ENCODE assay signal across 9 cellular contexts in the genomic region with DNA sequence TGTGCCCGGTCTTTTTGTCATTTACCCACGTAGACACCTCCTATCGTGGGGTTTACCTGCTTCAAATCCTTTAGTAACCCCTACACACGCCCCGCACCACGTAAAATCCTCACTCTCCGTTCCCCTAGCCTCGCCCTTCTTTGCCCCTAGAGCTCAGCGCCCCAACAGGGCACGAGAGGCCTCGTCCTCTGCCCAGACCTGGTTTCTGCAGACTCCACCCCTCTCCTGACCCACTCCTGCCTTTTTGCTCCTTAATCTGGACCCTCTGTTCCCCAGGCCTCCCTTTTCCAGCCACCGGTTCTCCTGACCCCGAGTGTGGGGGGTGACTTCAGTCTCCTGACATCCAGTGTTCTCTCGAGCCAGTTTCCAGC. TPM values are rescaled to one million over a fixed set of nuclear protein-coding genes. Genes with fewer than 3 reads are reported as not detected.
DNase-seq lines count a peak whose midpoint lies in the region; ATAC-seq and TF ChIP-seq lines count a peak whose summit lies in the region.
"Had no signal": no experiment of that assay in that cellular context is flagged by ENCODE, and none has a peak within 500 bp of the region (broad histone marks: within the 10 kb centered on the region; RNA-seq: fewer than 3 reads in every experiment).

No MANE protein-coding gene starts in this region.

- no peaks in the 10 kb centered on the region for H3F3A ChIP-seq in GM23338 (replicated peaks; ENCODE audit: low read depth)

- peak overlapping the region; percentile 95 for H3K27ac ChIP-seq in GM23338 (ENCODE audit: low read depth)

- H3K9me2 ChIP-seq in GM23338 (ENCODE audit: insufficient read depth), result no peaks in the 10 kb centered on the region

- peaks cover 26% of the 10 kb centered on the region; the same call in 1 of the 2 replicates for H3K36me3 ChIP-seq in GM23338 (ENCODE audit: insufficient read depth)

- peaks cover 5% of the 10 kb centered on the region for H3K27me3 Mint-ChIP-seq in GM23338 (ENCODE audit: insufficient read depth, low read depth, poor library complexity)
- H3K27me3 Mint-ChIP-seq in activated CD8-positive, alpha-beta T cell treated with anti-CD3 and anti-CD28 coated beads for 36 hours, result no peaks in the 10 kb centered on the region

- H3K27ac Mint-ChIP-seq in GM23338, result peak overlapping the region; percentile 68
- peak overlapping the region; percentile 93 for H3K27ac Mint-ChIP-seq in activated CD8-positive, alpha-beta T cell treated with anti-CD3 and anti-CD28 coated beads for 36 hours

- no peaks in the 10 kb centered on the region for H3K27me3 ChIP-seq in GM23338 (ENCODE audit: insufficient read depth)

- TF ChIP-seq CTCF in GM23338 (conservative IDR thresholded peaks at IDR 0.05; ENCODE audit: low read depth in 2 of 2) (peak; percentile 13 to 25; a peak in 2 of 4 replicates), retinal pigment epithelial cell (conservative IDR thresholded peaks at IDR 0.05; ENCODE audit: low read depth, low read length) (peak; percentile 9)
- TF ChIP-seq CTCF in activated CD8-positive, alpha-beta T cell treated with anti-CD3 and anti-CD28 coated beads for 36 hours (IDR thresholded peaks at IDR 0.05), result no peak

- peaks cover 2% of the 10 kb centered on the region; the same call in 1 of the 3 replicates for H3K4me1 Mint-ChIP-seq in GM23338
- H3K4me1 Mint-ChIP-seq in activated CD8-positive, alpha-beta T cell treated with anti-CD3 and anti-CD28 coated beads for 36 hours (ENCODE audit: low read depth), result peaks cover 13% of the 10 kb centered on the region

- H2AFZ ChIP-seq in GM23338, result peak overlapping the region; percentile 82

- intact Hi-C loops in activated CD8-positive, alpha-beta T cell treated with anti-CD3 and anti-CD28 coated beads for 36 hours (cut with micrococcal nuclease), result no loop called here

- peaks cover 16% of the 10 kb centered on the region for H3K79me2 ChIP-seq in GM23338 (replicated peaks; ENCODE audit: insufficient read depth)

- peak overlapping the region; percentile 74 for H3K4me2 ChIP-seq in GM23338

- POLR2A ChIA-PET in activated CD8-positive, alpha-beta T cell treated with anti-CD3 and anti-CD28 coated beads for 36 hours (lab: Charles Lee), result interaction anchor here (1.9 kb wide), 1 partner anchor 29 kb away, joined by 7 read pairs; the partner anchor contains the start of gene ZNF880

- no peaks in the 10 kb centered on the region for H4K20me1 ChIP-seq in GM23338 (replicated peaks; ENCODE audit: insufficient read depth)

- CTCF ChIA-PET in activated CD8-positive, alpha-beta T cell treated with anti-CD3 and anti-CD28 coated beads for 36 hours (lab: Charles Lee), result interaction anchor here (1.2 kb wide), 1 partner anchor 34 kb away, joined by 3 read pairs; no protein-coding TSS in a partner anchor

- H3K4me3 ChIP-seq in GM23338 (peak overlapping the region; percentile 57), retinal pigment epithelial cell (ENCODE audit: low read length) (peak overlapping the region; percentile 73)

- H3K9me3 Mint-ChIP-seq in GM23338, result peaks cover 77% of the 10 kb centered on the region
- peaks cover 48% of the 10 kb centered on the region for H3K9me3 Mint-ChIP-seq in activated CD8-positive, alpha-beta T cell treated with anti-CD3 and anti-CD28 coated beads for 36 hours

- H3K36me3 Mint-ChIP-seq in GM23338 (ENCODE audit: low read depth), result peaks cover 78% of the 10 kb centered on the region
- H3K36me3 Mint-ChIP-seq in activated CD8-positive, alpha-beta T cell treated with anti-CD3 and anti-CD28 coated beads for 36 hours (ENCODE audit: low read depth), result peaks cover 79% of the 10 kb centered on the region

- peak; percentile 86 for ATAC-seq in GM23338
- ATAC-seq in activated CD8-positive, alpha-beta T cell treated with anti-CD3 and anti-CD28 coated beads for 36 hours, result peak; percentile 55

- peaks cover 12% of the 10 kb centered on the region; the same call in 1 of the 2 replicates for H3K4me1 ChIP-seq in GM23338 (ENCODE audit: insufficient read depth)

- H3K4me3 Mint-ChIP-seq in GM23338, result peak overlapping the region; percentile 86
- peak overlapping the region; percentile 86 for H3K4me3 Mint-ChIP-seq in activated CD8-positive, alpha-beta T cell treated with anti-CD3 and anti-CD28 coated beads for 36 hours

- DNase-seq in CD1c-positive myeloid dendritic cell (ENCODE audit: extremely low spot score) (peak; percentile 1), GM23338 (ENCODE audit: low spot score) (peak; percentile 44), globus pallidus (ENCODE audit: low spot score) (peak; percentile 0), retinal pigment epithelial cell (ENCODE audit: low read depth) (no peak), occipital lobe (lab: John Stamatoyannopoulos, UW) (no peak), cerebellar nuclear complex (lab: John Stamatoyannopoulos, UW) (no peak), NCI-H2029 treated with DMSO at 0.1 percent for 48 hours (lab: John Stamatoyannopoulos, UW) (no peak)
- peak; percentile 18 for DNase-seq in activated CD8-positive, alpha-beta T cell treated with anti-CD3 and anti-CD28 coated beads for 36 hours

TF ChIP-seq in GM23338, 12 proteins besides CTCF, POLR2A, EP300 and RAD21 (continues in another document):
- TF ChIP-seq EZH2phosphoT487 (IDR thresholded peaks at IDR 0.05; ENCODE audit: unreplicated experiment), result no peak
- TF ChIP-seq, protein P1, sequence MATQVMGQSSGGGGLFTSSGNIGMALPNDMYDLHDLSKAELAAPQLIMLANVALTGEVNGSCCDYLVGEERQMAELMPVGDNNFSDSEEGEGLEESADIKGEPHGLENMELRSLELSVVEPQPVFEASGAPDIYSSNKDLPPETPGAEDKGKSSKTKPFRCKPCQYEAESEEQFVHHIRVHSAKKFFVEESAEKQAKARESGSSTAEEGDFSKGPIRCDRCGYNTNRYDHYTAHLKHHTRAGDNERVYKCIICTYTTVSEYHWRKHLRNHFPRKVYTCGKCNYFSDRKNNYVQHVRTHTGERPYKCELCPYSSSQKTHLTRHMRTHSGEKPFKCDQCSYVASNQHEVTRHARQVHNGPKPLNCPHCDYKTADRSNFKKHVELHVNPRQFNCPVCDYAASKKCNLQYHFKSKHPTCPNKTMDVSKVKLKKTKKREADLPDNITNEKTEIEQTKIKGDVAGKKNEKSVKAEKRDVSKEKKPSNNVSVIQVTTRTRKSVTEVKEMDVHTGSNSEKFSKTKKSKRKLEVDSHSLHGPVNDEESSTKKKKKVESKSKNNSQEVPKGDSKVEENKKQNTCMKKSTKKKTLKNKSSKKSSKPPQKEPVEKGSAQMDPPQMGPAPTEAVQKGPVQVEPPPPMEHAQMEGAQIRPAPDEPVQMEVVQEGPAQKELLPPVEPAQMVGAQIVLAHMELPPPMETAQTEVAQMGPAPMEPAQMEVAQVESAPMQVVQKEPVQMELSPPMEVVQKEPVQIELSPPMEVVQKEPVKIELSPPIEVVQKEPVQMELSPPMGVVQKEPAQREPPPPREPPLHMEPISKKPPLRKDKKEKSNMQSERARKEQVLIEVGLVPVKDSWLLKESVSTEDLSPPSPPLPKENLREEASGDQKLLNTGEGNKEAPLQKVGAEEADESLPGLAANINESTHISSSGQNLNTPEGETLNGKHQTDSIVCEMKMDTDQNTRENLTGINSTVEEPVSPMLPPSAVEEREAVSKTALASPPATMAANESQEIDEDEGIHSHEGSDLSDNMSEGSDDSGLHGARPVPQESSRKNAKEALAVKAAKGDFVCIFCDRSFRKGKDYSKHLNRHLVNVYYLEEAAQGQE (IDR thresholded peaks at IDR 0.05; ENCODE audit: unreplicated experiment), result no peak
- no peak for TF ChIP-seq STAT1 (IDR thresholded peaks at IDR 0.05; ENCODE audit: unreplicated experiment)
- no peak for TF ChIP-seq EZH2 (IDR thresholded peaks at IDR 0.05; ENCODE audit: low read depth, unreplicated experiment)
- no peak for TF ChIP-seq NANOG (IDR thresholded peaks at IDR 0.05; ENCODE audit: borderline replicate concordance)
- TF ChIP-seq ZNF114 (CRISPR knock-in tag; IDR thresholded peaks at IDR 0.05), result no peak
- TF ChIP-seq, protein P2, sequence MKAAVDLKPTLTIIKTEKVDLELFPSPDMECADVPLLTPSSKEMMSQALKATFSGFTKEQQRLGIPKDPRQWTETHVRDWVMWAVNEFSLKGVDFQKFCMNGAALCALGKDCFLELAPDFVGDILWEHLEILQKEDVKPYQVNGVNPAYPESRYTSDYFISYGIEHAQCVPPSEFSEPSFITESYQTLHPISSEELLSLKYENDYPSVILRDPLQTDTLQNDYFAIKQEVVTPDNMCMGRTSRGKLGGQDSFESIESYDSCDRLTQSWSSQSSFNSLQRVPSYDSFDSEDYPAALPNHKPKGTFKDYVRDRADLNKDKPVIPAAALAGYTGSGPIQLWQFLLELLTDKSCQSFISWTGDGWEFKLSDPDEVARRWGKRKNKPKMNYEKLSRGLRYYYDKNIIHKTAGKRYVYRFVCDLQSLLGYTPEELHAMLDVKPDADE (IDR thresholded peaks at IDR 0.05), result no peak
- no peak for TF ChIP-seq JUNB (IDR thresholded peaks at IDR 0.05; ENCODE audit: unreplicated experiment)
- TF ChIP-seq CREB1 (CRISPR knock-in tag; IDR thresholded peaks at IDR 0.05; ENCODE audit: low read depth), result no peak
- no peak for TF ChIP-seq POLR2AphosphoS5 (IDR thresholded peaks at IDR 0.05; ENCODE audit: low read depth)

RNA-seq across cellular contexts. Expression of gene ZNF528, which starts 0.4 kb away (rescaled TPM):
- total RNA-seq in GM23338 (2014; rRNA removed; shearing (Covaris generic)), result 25.5 and 38.6 TPM in 2 replicates
- 30.0 and 32.8 TPM in 2 replicates for polyA plus RNA-seq in GM23338 (2016; fragmentation: Nextera tagmentation; extraction: Ambion mirVana)
- 1 to 10 TPM; 6.8 to 8.3 TPM for total RNA-seq in activated CD8-positive, alpha-beta T cell treated with anti-CD3 and anti-CD28 coated beads for 36 hours
- total RNA-seq in occipital lobe, result 57.9 TPM

RNA-seq across cellular contexts. Expression of gene ZNF880, which starts 28.4 kb away (rescaled TPM):
- 49.1 and 60.6 TPM in 2 replicates for total RNA-seq in GM23338 (2014; rRNA removed; shearing (Covaris generic))
- polyA plus RNA-seq in GM23338 (2016; fragmentation: Nextera tagmentation; extraction: Ambion mirVana), result 56.3 and 57.4 TPM in 2 replicates
- total RNA-seq in activated CD8-positive, alpha-beta T cell treated with anti-CD3 and anti-CD28 coated beads for 36 hours, result 10 to 100 TPM; 18.1 to 20.4 TPM
- 93.4 TPM for total RNA-seq in occipital lobe

RNA-seq across cellular contexts. Expression of gene ZNF534, which starts 30.9 kb away (rescaled TPM):
- total RNA-seq in GM23338 (2014; rRNA removed; shearing (Covaris generic)), result 0.10 TPM in 1 of 2 replicates, not detected in the other
- 0.23 and 1.0 TPM in 2 replicates for polyA plus RNA-seq in GM23338 (2016; fragmentation: Nextera tagmentation; extraction: Ambion mirVana)
- total RNA-seq in activated CD8-positive, alpha-beta T cell treated with anti-CD3 and anti-CD28 coated beads for 36 hours, result not detected
- total RNA-seq in occipital lobe, result 2.8 TPM
- total RNA-seq: NCI-H460 had no signal

RNA-seq across cellular contexts. Expression of gene ZNF578, which starts 55.3 kb away (rescaled TPM):
- 11.9 and 23.9 TPM in 2 replicates for total RNA-seq in GM23338 (2014; rRNA removed; shearing (Covaris generic))
- polyA plus RNA-seq in GM23338 (2016; fragmentation: Nextera tagmentation; extraction: Ambion mirVana), result 2.9 and 4.1 TPM in 2 replicates
- total RNA-seq in activated CD8-positive, alpha-beta T cell treated with anti-CD3 and anti-CD28 coated beads for 36 hours, result under 1 TPM; 0.72 to 0.86 TPM
- total RNA-seq in occipital lobe, result 28.4 TPM
- total RNA-seq: NCI-H460 had no signal

Comparison
In these comparisons a context has a peak if more than half of its experiments do, and no peak if none do; other contexts are left out.
1. DNase-seq: peak in CD1c-positive myeloid dendritic cell (single experiment), GM23338 (single experiment), activated CD8-positive, alpha-beta T cell treated with anti-CD3 and anti-CD28 coated beads for 36 hours (single experiment) and globus pallidus (single experiment); none in retinal pigment epithelial cell (single experiment), occipital lobe (single experiment), cerebellar nuclear complex (0 of 2) and NCI-H2029 treated with DMSO at 0.1 percent for 48 hours (single experiment).